In genomic region chr5:168793844-168794837, GRCh38 we compare ENCODE assay signal across 8 cellular contexts.
DNase-seq lines count a peak whose midpoint lies in the region; ATAC-seq, FAIRE-seq and TF ChIP-seq lines count a peak whose summit lies in the region.

No MANE protein-coding gene starts in this region.

- peaks cover 40% of the 10 kb centered on the region for H3K4me1 Mint-ChIP-seq in neural progenitor cell

- H3K9ac ChIP-seq in H1 (replicated peaks in 1 of 4; ENCODE audit: extremely low read depth in 1 of 4, low read depth in 3 of 4, low read length in 3 of 4), result no peak overlapping the region
- H3K9ac ChIP-seq in neural progenitor cell, result no peak overlapping the region

- H3K4ac ChIP-seq in H1 (replicated peaks; ENCODE audit: insufficient read length, low read depth, low read length), result no peak overlapping the region

- H3K4me3 ChIP-seq in BE2C (ENCODE audit: low read depth, low read length) (no peak overlapping the region), MG63 (no peak overlapping the region), H1 (ENCODE audit: extremely low read depth in 1 of 4, insufficient read depth in 2 of 4, low read depth in 3 of 4, low read length in 4 of 4) (no peak overlapping the region), neural progenitor cell (no peak overlapping the region), spleen (no peak overlapping the region)

- intact Hi-C loops in spleen (cut with DNase I; ENCODE audit: low total_unique reads), result no loop called here

- no peak overlapping the region for H2BK120ac ChIP-seq in H1 (replicated peaks; ENCODE audit: low read depth, low read length)

- no peak for ATAC-seq in GM19452 (IDR thresholded peaks at IDR 0.05; ENCODE audit: unreplicated experiment)

- H3K4me3 Mint-ChIP-seq in neural progenitor cell, result no peak overlapping the region

- H2AK5ac ChIP-seq in H1 (ENCODE audit: low read depth, low read length), result no peak overlapping the region

- no peak for TF ChIP-seq POLR2A in H1 (IDR thresholded peaks at IDR 0.05; ENCODE audit: control extremely low read depth in 1 of 2, low read depth in 2 of 2, low read length in 2 of 2)
- no peak for TF ChIP-seq POLR2A in spleen (IDR thresholded peaks at IDR 0.05)

- TF ChIP-seq RAD21 in H1 (IDR thresholded peaks at IDR 0.05 in 1 of 2, conservative IDR thresholded peaks at IDR 0.05 in 1 of 2; ENCODE audit: low read depth in 2 of 2, low read length in 2 of 2), result no peak

- H3K56ac ChIP-seq in H1 (replicated peaks; ENCODE audit: insufficient read length, low read depth, low read length), result no peak overlapping the region

- H3K4me1 ChIP-seq in BE2C (peaks cover 54% of the 10 kb centered on the region), H1 (replicated peaks in 1 of 4; ENCODE audit: control insufficient read depth in 3 of 4, insufficient read depth in 4 of 4, low read length in 3 of 4) (peaks cover 0 to 6% (median 0%) of the 10 kb centered on the region in 4 experiments; a peak in 1 of 7 replicates), neural progenitor cell (peaks cover 14% of the 10 kb centered on the region), spleen (no peaks in the 10 kb centered on the region)

- H3K14ac ChIP-seq in H1 (ENCODE audit: insufficient read length), result no peak overlapping the region

- peak overlapping the region; percentile 44; the same call in 1 of the 2 replicates for H2BK5ac ChIP-seq in H1 (ENCODE audit: low read depth, low read length)

- TF ChIP-seq EP300 in H1 (IDR thresholded peaks at IDR 0.05; ENCODE audit: borderline replicate concordance in 1 of 2, low read depth in 2 of 2, low read length in 2 of 2), result no peak

- no peak overlapping the region for H4K8ac ChIP-seq in H1 (ENCODE audit: extremely low read depth, insufficient read depth, low read length)

- H2BK12ac ChIP-seq in H1 (ENCODE audit: low read depth, low read length), result no peak overlapping the region

- 90% methylated on average over 15 of the region's 15 CpGs; no CpG with 5 or more reads in 1 of the 2 experiments for WGBS in H1 (ENCODE audit: extremely low coverage in 1 of 2, insufficient coverage in 1 of 2, insufficient read length in 1 of 2, insufficient replicate concordance in 2 of 2, low coverage in 1 of 2, low lambda C conversion rate in 2 of 2, missing lambda C conversion rate in 1 of 2), 2 experiments
- WGBS in spleen, 5 donors, result 50 to 65% (median 53%) methylated on average over 15 of the region's 15 CpGs

- no peaks in the 10 kb centered on the region for H3K23me2 ChIP-seq in H1 (ENCODE audit: low read depth, low read length)

- peaks cover 98% of the 10 kb centered on the region for H3K36me3 ChIP-seq in BE2C
- no peaks in the 10 kb centered on the region for H3K36me3 ChIP-seq in MG63
- H3K36me3 ChIP-seq in H1 (ENCODE audit: control insufficient read depth in 2 of 4, insufficient read depth in 4 of 4, low read length in 3 of 4), result no peaks in the 10 kb centered on the region
- H3K36me3 ChIP-seq in neural progenitor cell, result no peaks in the 10 kb centered on the region
- H3K36me3 ChIP-seq in spleen, result no peaks in the 10 kb centered on the region

- H4K5ac ChIP-seq in H1 (ENCODE audit: insufficient read length, low read depth, low read length), result no peak overlapping the region

- no peaks in the 10 kb centered on the region for H3K79me1 ChIP-seq in H1 (ENCODE audit: low read depth, low read length)

- H4K91ac ChIP-seq in H1 (replicated peaks; ENCODE audit: insufficient read length, low read length), result no peak overlapping the region

- H3K9me3 ChIP-seq in BE2C, result no peaks in the 10 kb centered on the region
- H3K9me3 ChIP-seq in MG63, result no peaks in the 10 kb centered on the region
- H3K9me3 ChIP-seq in H1 (ENCODE audit: insufficient read depth in 2 of 2, low read depth in 1 of 2, low read length in 1 of 2), result no peaks in the 10 kb centered on the region
- no peaks in the 10 kb centered on the region for H3K9me3 ChIP-seq in neural progenitor cell (ENCODE audit: low read depth)
- H3K9me3 ChIP-seq in spleen, result no peaks in the 10 kb centered on the region

- DNase-seq in BE2C, result peak; percentile 30
- DNase-seq in MG63, result peak; percentile 58
- no peak for DNase-seq in H1 (ENCODE audit: low read depth in 1 of 2, low spot score in 2 of 2)
- peak; percentile 64 for DNase-seq in occipital lobe (lab: John Stamatoyannopoulos, UW)
- DNase-seq in KBM-7, result no peak
- no peak for DNase-seq in neural progenitor cell (ENCODE audit: low spot score)
- no peak for DNase-seq in spleen

- no peak for FAIRE-seq in H1 (lab: Jason Lieb, UNC)

- H3K79me2 ChIP-seq in H1 (ENCODE audit: control insufficient read depth in 1 of 2, insufficient read depth in 2 of 2, low read length in 2 of 2) (no peaks in the 10 kb centered on the region), neural progenitor cell (ENCODE audit: low read depth) (no peaks in the 10 kb centered on the region)

- H3K27ac Mint-ChIP-seq in neural progenitor cell, result no peak overlapping the region

- H3F3A ChIP-seq in neural progenitor cell (ENCODE audit: low read depth), result no peaks in the 10 kb centered on the region

- no peak overlapping the region for H2BK20ac ChIP-seq in H1 (ENCODE audit: low read length)

- in situ Hi-C loops in KBM-7 (cut with MboI; ENCODE audit: low pct_unique_long_range_greater_than_20kb, low sequenced_read_pairs), result no loop called here

- peaks cover 2% of the 10 kb centered on the region for H3K9me3 Mint-ChIP-seq in neural progenitor cell

- peaks cover 0 to 2% of the 10 kb centered on the region in 2 experiments for H4K20me1 ChIP-seq in H1 (replicated peaks in 1 of 2; ENCODE audit: control insufficient read depth in 1 of 2, insufficient read depth in 2 of 2, low read length in 2 of 2)
- H4K20me1 ChIP-seq in neural progenitor cell (ENCODE audit: low read depth), result no peaks in the 10 kb centered on the region

- TF ChIP-seq CTCF in BE2C (IDR thresholded peaks at IDR 0.05; ENCODE audit: low read depth, low read length), result no peak
- TF ChIP-seq CTCF in H1 (IDR thresholded peaks at IDR 0.05; ENCODE audit: control extremely low read depth in 1 of 3, insufficient read depth in 1 of 3, low read depth in 1 of 3, low read length in 3 of 3), result no peak
- no peak for TF ChIP-seq CTCF in neural progenitor cell (IDR thresholded peaks at IDR 0.05)
- TF ChIP-seq CTCF in spleen (IDR thresholded peaks at IDR 0.05 in 8 of 11, conservative IDR thresholded peaks at IDR 0.05 in 3 of 11), result no peak

- H3K27me3 ChIP-seq in BE2C, result no peaks in the 10 kb centered on the region
- H3K27me3 ChIP-seq in MG63, result peaks cover 2% of the 10 kb centered on the region; the same call in 1 of the 2 replicates
- H3K27me3 ChIP-seq in H1 (replicated peaks in 1 of 4; ENCODE audit: control insufficient read depth in 3 of 4, extremely low read depth in 1 of 4, insufficient read depth in 3 of 4, low read length in 3 of 4), result no peaks in the 10 kb centered on the region
- H3K27me3 ChIP-seq in neural progenitor cell, result no peaks in the 10 kb centered on the region
- no peaks in the 10 kb centered on the region for H3K27me3 ChIP-seq in spleen (replicated peaks in 1 of 7)

- H3K23ac ChIP-seq in H1 (ENCODE audit: insufficient read length), result no peak overlapping the region

- H2AFZ ChIP-seq in H1 (ENCODE audit: low read length) (no peak overlapping the region), neural progenitor cell (replicated peaks) (no peak overlapping the region)

- H3K4me2 ChIP-seq in H1 (ENCODE audit: insufficient read depth in 1 of 2, low read depth in 2 of 2, low read length in 2 of 2), result no peak overlapping the region
- no peak overlapping the region for H3K4me2 ChIP-seq in neural progenitor cell

- CTCF ChIA-PET in H1 (lab: Charles Lee; ENCODE audit: partially characterized antibody), result interaction anchor here (1.9 kb wide), 1 partner anchor 87 kb away, joined by 5 read pairs; no protein-coding TSS in a partner anchor

- H3K36me3 Mint-ChIP-seq in neural progenitor cell, result peaks cover 2% of the 10 kb centered on the region

- peaks cover 7% of the 10 kb centered on the region for H3K27me3 Mint-ChIP-seq in neural progenitor cell (ENCODE audit: insufficient read depth, low read depth)

- H2BK15ac ChIP-seq in H1 (ENCODE audit: low read length), result no peak overlapping the region

- no peak overlapping the region for H3K18ac ChIP-seq in H1 (ENCODE audit: extremely low read depth, low read length)

- H3K27ac ChIP-seq in H1 (ENCODE audit: low read depth, low read length) (no peak overlapping the region), neural progenitor cell (no peak overlapping the region), spleen (no peak overlapping the region)

- POLR2A ChIA-PET in H1 (lab: Charles Lee; ENCODE audit: partially characterized antibody), result interaction anchor here (0.8 kb wide), 1 partner anchor 9 kb away, joined by 3 read pairs; no protein-coding TSS in a partner anchor

TF ChIP-seq in H1, 55 proteins besides CTCF, POLR2A, EP300 and RAD21:
- TF ChIP-seq HDAC2 (IDR thresholded peaks at IDR 0.05; ENCODE audit: borderline replicate concordance in 1 of 2, low read depth in 2 of 2, low read length in 2 of 2), result no peak
- no peak for TF ChIP-seq KDM5A (IDR thresholded peaks at IDR 0.05; ENCODE audit: low read length)
- no peak for TF ChIP-seq TBP (IDR thresholded peaks at IDR 0.05; ENCODE audit: low read depth, low read length)
- TF ChIP-seq SP4 (IDR thresholded peaks at IDR 0.05; ENCODE audit: low read length), result no peak
- no peak for TF ChIP-seq MAFK (IDR thresholded peaks at IDR 0.05; ENCODE audit: low read depth, low read length)
- no peak for TF ChIP-seq NRF1 (IDR thresholded peaks at IDR 0.05; ENCODE audit: low read depth, low read length)
- no peak for TF ChIP-seq CHD2 (IDR thresholded peaks at IDR 0.05; ENCODE audit: low read length)
- TF ChIP-seq YY1 (IDR thresholded peaks at IDR 0.05; ENCODE audit: low read depth, low read length), result no peak

Comparison
In these comparisons a context has a peak if more than half of its experiments do, and no peak if none do; other contexts are left out.
1. DNase-seq: peak in BE2C (single experiment), MG63 (single experiment) and occipital lobe (single experiment); none in H1 (0 of 2), KBM-7 (single experiment), neural progenitor cell (single experiment) and spleen (single experiment).